Comparison of ENCODE assay signal across 10 cellular contexts in the genomic region with DNA sequence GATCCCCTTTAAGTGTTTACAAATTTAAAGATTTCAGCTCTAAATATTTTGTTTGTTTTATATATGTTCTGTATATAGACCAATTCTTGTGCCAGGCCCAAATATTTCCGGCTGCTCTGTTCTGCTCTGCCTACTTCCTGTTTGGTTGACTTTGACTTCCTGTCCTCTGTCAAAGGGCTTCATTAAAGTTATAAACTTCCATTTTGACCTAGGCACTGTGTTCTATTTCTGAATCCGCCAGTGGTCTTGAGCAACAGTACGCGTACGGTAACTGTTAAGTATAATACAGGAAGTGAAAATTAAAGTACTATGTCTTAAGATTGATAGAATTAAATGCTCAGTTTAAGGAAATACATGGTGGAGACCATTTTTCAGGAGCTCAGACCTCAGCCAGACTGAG. TPM values are rescaled to one million over a fixed set of nuclear protein-coding genes. Genes with fewer than 3 reads are reported as not detected.
DNase-seq lines count a peak whose midpoint lies in the region; ATAC-seq lines count a peak whose summit lies in the region.
"Had no signal": no experiment of that assay in that cellular context is flagged by ENCODE, and none has a peak within 500 bp of the region (broad histone marks: within the 10 kb centered on the region; RNA-seq: fewer than 3 reads in every experiment).

No MANE protein-coding gene starts in this region.

- 47% methylated on average over 5 of the region's 5 CpGs for WGBS in right cardiac atrium

- peaks cover 44% of the 10 kb centered on the region for H3K9me3 ChIP-seq in BLaER1
- H3K9me3 ChIP-seq in right cardiac atrium (ENCODE audit: control insufficient read depth, low read length) = no peaks in the 10 kb centered on the region

- intact Hi-C loops in activated CD4-positive, alpha-beta T cell treated with anti-CD3 and anti-CD28 coated beads, Interleukin-2, amount 10 ng/mL, durations not matched to agents 24 days and 14 days (cut with micrococcal nuclease) = no loop called here
- intact Hi-C loops in right cardiac atrium (cut with DNase I) = no loop called here

- no peak overlapping the region for H3K4me3 Mint-ChIP-seq in activated CD4-positive, alpha-beta T cell treated with anti-CD3 and anti-CD28 coated beads, Interleukin-2, amount 10 ng/mL, durations not matched to agents 24 days and 14 days
- H3K4me3 Mint-ChIP-seq: GM23338 had no signal

- peak overlapping the region; percentile 45 for H3K4me2 ChIP-seq in BLaER1
- H3K4me2 ChIP-seq: GM23338 had no signal

- H3K36me3 ChIP-seq in BLaER1 = no peaks in the 10 kb centered on the region

- H3K4me1 Mint-ChIP-seq in activated CD4-positive, alpha-beta T cell treated with anti-CD3 and anti-CD28 coated beads, Interleukin-2, amount 10 ng/mL, durations not matched to agents 24 days and 14 days = peaks cover 20% of the 10 kb centered on the region
- H3K4me1 Mint-ChIP-seq: GM23338 had no signal

- H3K4me1 ChIP-seq in BLaER1 (peaks cover 17% of the 10 kb centered on the region), right cardiac atrium (ENCODE audit: control insufficient read depth, insufficient read depth, low read length) (no peaks in the 10 kb centered on the region)

- H3K27me3 Mint-ChIP-seq in activated CD4-positive, alpha-beta T cell treated with anti-CD3 and anti-CD28 coated beads, Interleukin-2, amount 10 ng/mL, durations not matched to agents 24 days and 14 days = no peaks in the 10 kb centered on the region

- peak overlapping the region; percentile 79 for H3K27ac Mint-ChIP-seq in activated CD4-positive, alpha-beta T cell treated with anti-CD3 and anti-CD28 coated beads, Interleukin-2, amount 10 ng/mL, durations not matched to agents 24 days and 14 days
- H3K27ac Mint-ChIP-seq: GM23338 had no signal

- ATAC-seq in HG03159 (IDR thresholded peaks at IDR 0.05; ENCODE audit: unreplicated experiment) = peak; percentile 49
- peak; percentile 58 to 63 for ATAC-seq in right cardiac atrium
- ATAC-seq in HG02970 (IDR thresholded peaks at IDR 0.05; ENCODE audit: low FRiP score, unreplicated experiment) = no peak
- no peak for ATAC-seq in GM18517 (IDR thresholded peaks at IDR 0.05; ENCODE audit: unreplicated experiment)
- ATAC-seq: GM23338 had no signal

- H3K9me3 Mint-ChIP-seq in activated CD4-positive, alpha-beta T cell treated with anti-CD3 and anti-CD28 coated beads, Interleukin-2, amount 10 ng/mL, durations not matched to agents 24 days and 14 days = peaks cover 18% of the 10 kb centered on the region
- H3K9me3 Mint-ChIP-seq: GM23338 had no signal

- H3K27me3 ChIP-seq in BLaER1 (no peaks in the 10 kb centered on the region), right cardiac atrium (ENCODE audit: control insufficient read depth, insufficient read depth) (no peaks in the 10 kb centered on the region)

- no peaks in the 10 kb centered on the region for H4K20me1 ChIP-seq in BLaER1

- H3K27ac ChIP-seq in BLaER1 (peak overlapping the region; percentile 36; the same call in 1 of the 2 replicates), right cardiac atrium (ENCODE audit: low read length) (no peak overlapping the region)

- DNase-seq in activated CD4-positive, alpha-beta T cell treated with anti-CD3 and anti-CD28 coated beads, Interleukin-2, amount 10 ng/mL, durations not matched to agents 24 days and 14 days = peak; percentile 69
- DNase-seq in right cardiac atrium = peak in 1 of 3 donors; percentile 23
- DNase-seq in AG08396 (ENCODE audit: low spot score) = no peak
- DNase-seq in cerebellum (ENCODE audit: low spot score) = no peak
- DNase-seq: MM.1S had no signal

- no peak overlapping the region for H3K9ac ChIP-seq in BLaER1

- peaks cover 19% of the 10 kb centered on the region for H3K36me3 Mint-ChIP-seq in activated CD4-positive, alpha-beta T cell treated with anti-CD3 and anti-CD28 coated beads, Interleukin-2, amount 10 ng/mL, durations not matched to agents 24 days and 14 days (ENCODE audit: low read depth)

- H3K4me3 ChIP-seq in BLaER1 (peak overlapping the region; percentile 44), right cardiac atrium (ENCODE audit: low read length) (no peak overlapping the region)
- H3K4me3 ChIP-seq: GM23338 had no signal

RNA-seq across cellular contexts. Expression of a gene that starts 13.5 kb away (rescaled TPM):
- total RNA-seq in activated CD4-positive, alpha-beta T cell treated with anti-CD3 and anti-CD28 coated beads, Interleukin-2, amount 10 ng/mL, durations not matched to agents 24 days and 14 days = 84.9 and 88.7 TPM in 2 replicates
- total RNA-seq in right cardiac atrium (1 to 10 TPM; 5.7 to 8.0 (median 6.4) TPM), cerebellum (7.8 TPM)
- polyA plus RNA-seq in right cardiac atrium = 1.8 TPM

Comparison
In these comparisons a context has a peak if more than half of its experiments do, and no peak if none do; other contexts are left out.
1. ATAC-seq: peak in HG03159 (single experiment) and right cardiac atrium (2 of 2); none in HG02970 (single experiment) and GM18517 (single experiment).